Comparison of ENCODE assay signal across 9 cellular contexts in genomic region chr20:48825551-48825885, GRCh38. TPM values are rescaled to one million over a fixed set of nuclear protein-coding genes. Genes with fewer than 3 reads are reported as not detected.
DNase-seq lines count a peak whose midpoint lies in the region; ATAC-seq and TF ChIP-seq lines count a peak whose summit lies in the region.
"Had no signal": no experiment of that assay in that cellular context is flagged by ENCODE, and none has a peak within 500 bp of the region (broad histone marks: within the 10 kb centered on the region; RNA-seq: fewer than 3 reads in every experiment).

No MANE protein-coding gene starts in this region.

- no peak overlapping the region for H3K27ac Mint-ChIP-seq in CD8-positive, alpha-beta T cell

- peak overlapping the region; percentile 73 for H3K27ac ChIP-seq in CD8-positive, alpha-beta T cell (ENCODE audit: low read depth, low read length)
- H3K27ac ChIP-seq in effector memory CD4-positive, alpha-beta T cell (ENCODE audit: insufficient read depth, low read length, poor library complexity, severe bottlenecking): peak overlapping the region; percentile 68
- no peak overlapping the region for H3K27ac ChIP-seq in testis
- H3K27ac ChIP-seq: RWPE1 had no signal

- peaks cover 62% of the 10 kb centered on the region for H3K4me1 Mint-ChIP-seq in CD8-positive, alpha-beta T cell (ENCODE audit: low read depth)

- no peak overlapping the region for H2AFZ ChIP-seq in neuron (ENCODE audit: low read depth, low read length)

- H3K4me3 ChIP-seq in CD8-positive, alpha-beta T cell (ENCODE audit: low read depth, low read length): peak overlapping the region; percentile 65
- H3K4me3 ChIP-seq in NB4 (ENCODE audit: low read depth, low read length) (peak overlapping the region; percentile 78), neuron (ENCODE audit: low read length) (peak overlapping the region; percentile 78), testis (no peak overlapping the region)
- H3K4me3 ChIP-seq in effector memory CD4-positive, alpha-beta T cell (ENCODE audit: insufficient read depth, low read depth, low read length, poor library complexity, severe bottlenecking): peak overlapping the region; percentile 89

- H3K27me3 Mint-ChIP-seq in CD8-positive, alpha-beta T cell (ENCODE audit: low read depth): no peaks in the 10 kb centered on the region

- POLR2A ChIA-PET in CD8-positive, alpha-beta T cell (lab: Charles Lee): interaction anchor here (1.2 to 4.0 kb wide), 5 partner anchors 60 to 105 kb away, joined by 3 to 18 read pairs (median 3); no protein-coding TSS in a partner anchor

- no peaks in the 10 kb centered on the region for H3K36me3 ChIP-seq in CD8-positive, alpha-beta T cell (ENCODE audit: insufficient read depth, low read length)
- H3K36me3 ChIP-seq in effector memory CD4-positive, alpha-beta T cell (ENCODE audit: control insufficient read depth, insufficient read depth, low read length): no peaks in the 10 kb centered on the region
- peaks cover 8% of the 10 kb centered on the region for H3K36me3 ChIP-seq in neuron (ENCODE audit: insufficient read depth, low read length)
- no peaks in the 10 kb centered on the region for H3K36me3 ChIP-seq in testis (ENCODE audit: low read depth, missing control alignments)

- peaks cover 12% of the 10 kb centered on the region for H3K36me3 Mint-ChIP-seq in CD8-positive, alpha-beta T cell

- H3K4me3 Mint-ChIP-seq in CD8-positive, alpha-beta T cell: peak overlapping the region; percentile 96

- no peak for DNase-seq in CD8-positive, alpha-beta T cell
- DNase-seq in NB4 (ENCODE audit: low read depth) (no peak), testis (no peak), DMS114 treated with DMSO at 0.1 percent for 48 hours (lab: John Stamatoyannopoulos, UW; ENCODE audit: unreplicated experiment) (no peak), inferior parietal cortex (ENCODE audit: extremely low spot score) (no peak), UCSD-AML1 (lab: John Stamatoyannopoulos, UW; ENCODE audit: unreplicated experiment) (no peak)
- no peak for DNase-seq in effector memory CD4-positive, alpha-beta T cell

- TF ChIP-seq POLR2A in NB4 (IDR thresholded peaks at IDR 0.05; ENCODE audit: extremely low read depth, insufficient read length): no peak
- TF ChIP-seq POLR2A in testis (IDR thresholded peaks at IDR 0.05): no peak

- WGBS in testis, 2 donors: 43 to 53% methylated on average over 4 of the region's 4 CpGs

- no peaks in the 10 kb centered on the region for H3K9me3 Mint-ChIP-seq in CD8-positive, alpha-beta T cell

- CTCF ChIA-PET in CD8-positive, alpha-beta T cell (lab: Charles Lee): interaction anchor here (1.0 to 1.6 kb wide), 3 partner anchors 60 to 79 kb away, joined by 3 to 4 read pairs (median 3); no protein-coding TSS in a partner anchor

- H3K27me3 ChIP-seq in CD8-positive, alpha-beta T cell (ENCODE audit: insufficient read depth, low read length): no peaks in the 10 kb centered on the region
- no peaks in the 10 kb centered on the region for H3K27me3 ChIP-seq in effector memory CD4-positive, alpha-beta T cell (replicated peaks; ENCODE audit: control insufficient read depth, insufficient read depth, low read length, poor library complexity, severe bottlenecking)
- no peaks in the 10 kb centered on the region for H3K27me3 ChIP-seq in neuron (ENCODE audit: insufficient read depth, low read length)
- H3K27me3 ChIP-seq in testis: no peaks in the 10 kb centered on the region

- H3K9me3 ChIP-seq in CD8-positive, alpha-beta T cell (ENCODE audit: low read length): no peaks in the 10 kb centered on the region
- no peaks in the 10 kb centered on the region for H3K9me3 ChIP-seq in effector memory CD4-positive, alpha-beta T cell (ENCODE audit: control insufficient read depth, low read length)
- H3K9me3 ChIP-seq in neuron (ENCODE audit: low read length): no peaks in the 10 kb centered on the region
- no peaks in the 10 kb centered on the region for H3K9me3 ChIP-seq in testis

- ATAC-seq in CD8-positive, alpha-beta T cell: no peak

- intact Hi-C loops in CD8-positive, alpha-beta T cell (cut with DNase I, micrococcal nuclease): loop anchor here (5.0 to 10.0 kb wide), 5 partner anchors 108 to 1321 kb away; partner anchors contain the start of genes B4GALT5 (in 2 of the 2), NCOA3 (in 1 of the 2), UBE2V1 (in 1 of the 2) and ZNFX1 (in 1 of the 2)
- intact Hi-C loops in testis (cut with DNase I; ENCODE audit: low total_unique reads): no loop called here

- H3K4me1 ChIP-seq in CD8-positive, alpha-beta T cell (ENCODE audit: insufficient read depth, low read length): peaks cover 60% of the 10 kb centered on the region
- H3K4me1 ChIP-seq in effector memory CD4-positive, alpha-beta T cell (ENCODE audit: control insufficient read depth, insufficient read depth, low read length, poor library complexity, severe bottlenecking): peaks cover 45% of the 10 kb centered on the region
- peaks cover 29% of the 10 kb centered on the region for H3K4me1 ChIP-seq in neuron (ENCODE audit: insufficient read depth, low read length)
- peaks cover 4% of the 10 kb centered on the region for H3K4me1 ChIP-seq in testis

- TF ChIP-seq CTCF in CD8-positive, alpha-beta T cell (IDR thresholded peaks at IDR 0.05): no peak
- TF ChIP-seq CTCF in NB4 (IDR thresholded peaks at IDR 0.05; ENCODE audit: low read depth, low read length): no peak
- TF ChIP-seq CTCF in testis (IDR thresholded peaks at IDR 0.05): no peak

RNA-seq across cellular contexts. Expression of gene PREX1, which starts 2.3 kb away (rescaled TPM):
- total RNA-seq in CD8-positive, alpha-beta T cell: 100 to 1,000 TPM; 111 to 117 TPM
- 10 to 100 TPM; 27.1 to 36.5 TPM for total RNA-seq in testis
- 18.0 TPM for polyA plus RNA-seq in testis (ENCODE audit: insufficient read depth, low read depth, low replicate concordance)

Comparison
In these comparisons a context has a peak if more than half of its experiments do, and no peak if none do; other contexts are left out.
1. H3K27ac ChIP-seq: peak in CD8-positive, alpha-beta T cell (single experiment) and effector memory CD4-positive, alpha-beta T cell (single experiment); none in testis (0 of 2).
2. H3K4me3 ChIP-seq: peak in CD8-positive, alpha-beta T cell (single experiment), NB4 (single experiment), effector memory CD4-positive, alpha-beta T cell (single experiment) and neuron (single experiment); none in testis (0 of 2).